Comparison of ENCODE assay signal across 1 cellular context in the genomic region with DNA sequence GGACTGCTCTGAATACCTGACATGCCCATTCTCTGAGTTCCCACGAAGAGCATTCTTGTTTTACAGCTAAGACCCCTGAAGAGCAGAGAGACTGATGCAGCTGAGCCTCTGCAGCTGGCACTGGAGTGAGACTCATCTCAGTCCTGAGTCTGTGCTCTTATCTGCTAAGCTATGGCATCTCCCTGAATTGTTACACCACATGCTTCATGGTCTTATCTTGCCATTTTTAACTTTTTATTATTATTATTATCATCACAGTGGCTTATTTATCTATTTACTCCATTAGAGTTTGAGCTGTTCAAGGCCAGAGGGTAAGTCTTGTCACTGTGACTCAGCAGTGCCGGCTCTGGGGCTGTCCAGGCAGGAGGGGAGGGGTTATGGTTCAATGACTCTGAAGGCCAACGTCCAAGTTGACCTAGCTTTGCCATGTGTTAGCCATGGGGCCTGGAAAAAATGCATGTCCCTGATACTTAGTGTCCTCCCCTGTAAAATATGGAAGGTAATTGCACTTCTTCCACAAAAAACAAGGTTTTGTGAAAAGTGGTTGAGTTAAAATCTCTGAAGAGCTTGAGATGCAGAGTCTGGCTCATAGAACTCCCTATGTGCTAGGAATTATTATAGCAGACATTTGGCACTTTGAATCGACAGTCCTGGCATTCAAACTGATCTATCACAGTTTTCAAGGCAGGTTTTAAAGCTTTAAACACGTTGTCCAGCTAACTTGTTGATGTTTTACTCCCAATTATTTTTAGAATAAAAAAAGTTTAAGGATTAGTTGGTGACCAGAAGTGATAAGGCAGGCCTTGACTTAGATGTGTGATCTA.
TF ChIP-seq lines count a peak whose summit lies in the region.

No MANE protein-coding gene starts in this region.

TF ChIP-seq in HepG2, 621 proteins besides CTCF, POLR2A, EP300 and RAD21 (continued from another document and continues in another):
- TF ChIP-seq, protein P1, sequence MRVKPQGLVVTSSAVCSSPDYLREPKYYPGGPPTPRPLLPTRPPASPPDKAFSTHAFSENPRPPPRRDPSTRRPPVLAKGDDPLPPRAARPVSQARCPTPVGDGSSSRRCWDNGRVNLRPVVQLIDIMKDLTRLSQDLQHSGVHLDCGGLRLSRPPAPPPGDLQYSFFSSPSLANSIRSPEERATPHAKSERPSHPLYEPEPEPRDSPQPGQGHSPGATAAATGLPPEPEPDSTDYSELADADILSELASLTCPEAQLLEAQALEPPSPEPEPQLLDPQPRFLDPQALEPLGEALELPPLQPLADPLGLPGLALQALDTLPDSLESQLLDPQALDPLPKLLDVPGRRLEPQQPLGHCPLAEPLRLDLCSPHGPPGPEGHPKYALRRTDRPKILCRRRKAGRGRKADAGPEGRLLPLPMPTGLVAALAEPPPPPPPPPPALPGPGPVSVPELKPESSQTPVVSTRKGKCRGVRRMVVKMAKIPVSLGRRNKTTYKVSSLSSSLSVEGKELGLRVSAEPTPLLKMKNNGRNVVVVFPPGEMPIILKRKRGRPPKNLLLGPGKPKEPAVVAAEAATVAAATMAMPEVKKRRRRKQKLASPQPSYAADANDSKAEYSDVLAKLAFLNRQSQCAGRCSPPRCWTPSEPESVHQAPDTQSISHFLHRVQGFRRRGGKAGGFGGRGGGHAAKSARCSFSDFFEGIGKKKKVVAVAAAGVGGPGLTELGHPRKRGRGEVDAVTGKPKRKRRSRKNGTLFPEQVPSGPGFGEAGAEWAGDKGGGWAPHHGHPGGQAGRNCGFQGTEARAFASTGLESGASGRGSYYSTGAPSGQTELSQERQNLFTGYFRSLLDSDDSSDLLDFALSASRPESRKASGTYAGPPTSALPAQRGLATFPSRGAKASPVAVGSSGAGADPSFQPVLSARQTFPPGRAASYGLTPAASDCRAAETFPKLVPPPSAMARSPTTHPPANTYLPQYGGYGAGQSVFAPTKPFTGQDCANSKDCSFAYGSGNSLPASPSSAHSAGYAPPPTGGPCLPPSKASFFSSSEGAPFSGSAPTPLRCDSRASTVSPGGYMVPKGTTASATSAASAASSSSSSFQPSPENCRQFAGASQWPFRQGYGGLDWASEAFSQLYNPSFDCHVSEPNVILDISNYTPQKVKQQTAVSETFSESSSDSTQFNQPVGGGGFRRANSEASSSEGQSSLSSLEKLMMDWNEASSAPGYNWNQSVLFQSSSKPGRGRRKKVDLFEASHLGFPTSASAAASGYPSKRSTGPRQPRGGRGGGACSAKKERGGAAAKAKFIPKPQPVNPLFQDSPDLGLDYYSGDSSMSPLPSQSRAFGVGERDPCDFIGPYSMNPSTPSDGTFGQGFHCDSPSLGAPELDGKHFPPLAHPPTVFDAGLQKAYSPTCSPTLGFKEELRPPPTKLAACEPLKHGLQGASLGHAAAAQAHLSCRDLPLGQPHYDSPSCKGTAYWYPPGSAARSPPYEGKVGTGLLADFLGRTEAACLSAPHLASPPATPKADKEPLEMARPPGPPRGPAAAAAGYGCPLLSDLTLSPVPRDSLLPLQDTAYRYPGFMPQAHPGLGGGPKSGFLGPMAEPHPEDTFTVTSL (CRISPR knock-in tag; IDR thresholded peaks at IDR 0.05; ENCODE audit: borderline replicate concordance), result peak; percentile 97
- TF ChIP-seq ONECUT2 (CRISPR knock-in tag; IDR thresholded peaks at IDR 0.05), result no peak
- TF ChIP-seq HDAC2 (CRISPR knock-in tag; IDR thresholded peaks at IDR 0.05), result peak; percentile 79
- TF ChIP-seq, protein P2, sequence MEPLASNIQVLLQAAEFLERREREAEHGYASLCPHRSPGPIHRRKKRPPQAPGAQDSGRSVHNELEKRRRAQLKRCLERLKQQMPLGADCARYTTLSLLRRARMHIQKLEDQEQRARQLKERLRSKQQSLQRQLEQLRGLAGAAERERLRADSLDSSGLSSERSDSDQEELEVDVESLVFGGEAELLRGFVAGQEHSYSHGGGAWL (CRISPR knock-in tag; IDR thresholded peaks at IDR 0.05), result no peak
- TF ChIP-seq, protein P3, sequence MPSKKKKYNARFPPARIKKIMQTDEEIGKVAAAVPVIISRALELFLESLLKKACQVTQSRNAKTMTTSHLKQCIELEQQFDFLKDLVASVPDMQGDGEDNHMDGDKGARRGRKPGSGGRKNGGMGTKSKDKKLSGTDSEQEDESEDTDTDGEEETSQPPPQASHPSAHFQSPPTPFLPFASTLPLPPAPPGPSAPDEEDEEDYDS (CRISPR knock-in tag; IDR thresholded peaks at IDR 0.05), result peak; percentile 65
- TF ChIP-seq, protein P4, sequence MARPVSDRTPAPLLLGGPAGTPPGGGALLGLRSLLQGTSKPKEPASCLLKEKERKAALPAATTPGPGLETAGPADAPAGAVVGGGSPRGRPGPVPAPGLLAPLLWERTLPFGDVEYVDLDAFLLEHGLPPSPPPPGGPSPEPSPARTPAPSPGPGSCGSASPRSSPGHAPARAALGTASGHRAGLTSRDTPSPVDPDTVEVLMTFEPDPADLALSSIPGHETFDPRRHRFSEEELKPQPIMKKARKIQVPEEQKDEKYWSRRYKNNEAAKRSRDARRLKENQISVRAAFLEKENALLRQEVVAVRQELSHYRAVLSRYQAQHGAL (CRISPR knock-in tag; IDR thresholded peaks at IDR 0.05; ENCODE audit: not compliant biosample characterization), result no peak
- peak; percentile 57; the same call in 1 of the 2 replicates for TF ChIP-seq NKX3-1 (CRISPR knock-in tag; IDR thresholded peaks at IDR 0.05)
- TF ChIP-seq, protein P5, sequence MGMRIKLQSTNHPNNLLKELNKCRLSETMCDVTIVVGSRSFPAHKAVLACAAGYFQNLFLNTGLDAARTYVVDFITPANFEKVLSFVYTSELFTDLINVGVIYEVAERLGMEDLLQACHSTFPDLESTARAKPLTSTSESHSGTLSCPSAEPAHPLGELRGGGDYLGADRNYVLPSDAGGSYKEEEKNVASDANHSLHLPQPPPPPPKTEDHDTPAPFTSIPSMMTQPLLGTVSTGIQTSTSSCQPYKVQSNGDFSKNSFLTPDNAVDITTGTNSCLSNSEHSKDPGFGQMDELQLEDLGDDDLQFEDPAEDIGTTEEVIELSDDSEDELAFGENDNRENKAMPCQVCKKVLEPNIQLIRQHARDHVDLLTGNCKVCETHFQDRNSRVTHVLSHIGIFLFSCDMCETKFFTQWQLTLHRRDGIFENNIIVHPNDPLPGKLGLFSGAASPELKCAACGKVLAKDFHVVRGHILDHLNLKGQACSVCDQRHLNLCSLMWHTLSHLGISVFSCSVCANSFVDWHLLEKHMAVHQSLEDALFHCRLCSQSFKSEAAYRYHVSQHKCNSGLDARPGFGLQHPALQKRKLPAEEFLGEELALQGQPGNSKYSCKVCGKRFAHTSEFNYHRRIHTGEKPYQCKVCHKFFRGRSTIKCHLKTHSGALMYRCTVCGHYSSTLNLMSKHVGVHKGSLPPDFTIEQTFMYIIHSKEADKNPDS (CRISPR knock-in tag; IDR thresholded peaks at IDR 0.05), result no peak
- TF ChIP-seq ZNF841 (CRISPR knock-in tag; IDR thresholded peaks at IDR 0.05; ENCODE audit: borderline replicate concordance), result no peak
- TF ChIP-seq ZFY (CRISPR knock-in tag; IDR thresholded peaks at IDR 0.05), result peak; percentile 86
- no peak for TF ChIP-seq ZZZ3 (CRISPR knock-in tag; IDR thresholded peaks at IDR 0.05; ENCODE audit: borderline replicate concordance)
- no peak for TF ChIP-seq SMARCE1 (IDR thresholded peaks at IDR 0.05; ENCODE audit: borderline replicate concordance)
- TF ChIP-seq MIER2 (CRISPR knock-in tag; IDR thresholded peaks at IDR 0.05), result no peak
- no peak for TF ChIP-seq GTF2F1 (IDR thresholded peaks at IDR 0.05; ENCODE audit: low read length)
- no peak for TF ChIP-seq ISX (CRISPR knock-in tag; conservative IDR thresholded peaks at IDR 0.05)
- 0 out of 2 replicates have a peak, but pooled peaks have one; percentile 25 for TF ChIP-seq ZNF564 (CRISPR knock-in tag; IDR thresholded peaks at IDR 0.05)
- TF ChIP-seq TSC22D2 (CRISPR knock-in tag; IDR thresholded peaks at IDR 0.05; ENCODE audit: borderline replicate concordance), result peak; percentile 58; the same call in 1 of the 2 replicates
- TF ChIP-seq ELF1 (CRISPR knock-in tag; IDR thresholded peaks at IDR 0.05), result no peak
- no peak for TF ChIP-seq PRPF4 (IDR thresholded peaks at IDR 0.05; ENCODE audit: low read depth, low read length, poor library complexity, severe bottlenecking)
- no peak for TF ChIP-seq EZH2 (conservative IDR thresholded peaks at IDR 0.05; ENCODE audit: low read depth, low read length)
- TF ChIP-seq MYC (CRISPR knock-in tag; IDR thresholded peaks at IDR 0.05; ENCODE audit: borderline replicate concordance), result peak; percentile 91
- TF ChIP-seq ZNF589 (CRISPR knock-in tag; conservative IDR thresholded peaks at IDR 0.05), result no peak
- peak; percentile 67; the same call in 1 of the 2 replicates for TF ChIP-seq YEATS4 (CRISPR knock-in tag; IDR thresholded peaks at IDR 0.05; ENCODE audit: borderline replicate concordance)
- peak; percentile 42; the same call in 1 of the 2 replicates for TF ChIP-seq KDM5A (IDR thresholded peaks at IDR 0.05; ENCODE audit: borderline replicate concordance, low read length)
- TF ChIP-seq THYN1 (CRISPR knock-in tag; IDR thresholded peaks at IDR 0.05; ENCODE audit: borderline replicate concordance, low read depth), result no peak
- TF ChIP-seq CBFB (CRISPR knock-in tag; IDR thresholded peaks at IDR 0.05), result no peak
- TF ChIP-seq ELF4 (CRISPR knock-in tag; IDR thresholded peaks at IDR 0.05; ENCODE audit: borderline replicate concordance), result peak; percentile 59; the same call in 1 of the 2 replicates
- no peak for TF ChIP-seq CBX2 (IDR thresholded peaks at IDR 0.05; ENCODE audit: low read depth, low read length)
- TF ChIP-seq CBX2 (CRISPR knock-in tag; IDR thresholded peaks at IDR 0.05; ENCODE audit: low read depth), result no peak
- no peak for TF ChIP-seq TP53 (CRISPR knock-in tag; conservative IDR thresholded peaks at IDR 0.05)
- peak; percentile 80 for TF ChIP-seq MIXL1 (CRISPR knock-in tag; IDR thresholded peaks at IDR 0.05)
- TF ChIP-seq FOXA3 (CRISPR knock-in tag; IDR thresholded peaks at IDR 0.05), result peak; percentile 82
- TF ChIP-seq ARNTL (CRISPR knock-in tag; IDR thresholded peaks at IDR 0.05), result peak; percentile 57; the same call in 1 of the 2 replicates
- TF ChIP-seq, protein P6, sequence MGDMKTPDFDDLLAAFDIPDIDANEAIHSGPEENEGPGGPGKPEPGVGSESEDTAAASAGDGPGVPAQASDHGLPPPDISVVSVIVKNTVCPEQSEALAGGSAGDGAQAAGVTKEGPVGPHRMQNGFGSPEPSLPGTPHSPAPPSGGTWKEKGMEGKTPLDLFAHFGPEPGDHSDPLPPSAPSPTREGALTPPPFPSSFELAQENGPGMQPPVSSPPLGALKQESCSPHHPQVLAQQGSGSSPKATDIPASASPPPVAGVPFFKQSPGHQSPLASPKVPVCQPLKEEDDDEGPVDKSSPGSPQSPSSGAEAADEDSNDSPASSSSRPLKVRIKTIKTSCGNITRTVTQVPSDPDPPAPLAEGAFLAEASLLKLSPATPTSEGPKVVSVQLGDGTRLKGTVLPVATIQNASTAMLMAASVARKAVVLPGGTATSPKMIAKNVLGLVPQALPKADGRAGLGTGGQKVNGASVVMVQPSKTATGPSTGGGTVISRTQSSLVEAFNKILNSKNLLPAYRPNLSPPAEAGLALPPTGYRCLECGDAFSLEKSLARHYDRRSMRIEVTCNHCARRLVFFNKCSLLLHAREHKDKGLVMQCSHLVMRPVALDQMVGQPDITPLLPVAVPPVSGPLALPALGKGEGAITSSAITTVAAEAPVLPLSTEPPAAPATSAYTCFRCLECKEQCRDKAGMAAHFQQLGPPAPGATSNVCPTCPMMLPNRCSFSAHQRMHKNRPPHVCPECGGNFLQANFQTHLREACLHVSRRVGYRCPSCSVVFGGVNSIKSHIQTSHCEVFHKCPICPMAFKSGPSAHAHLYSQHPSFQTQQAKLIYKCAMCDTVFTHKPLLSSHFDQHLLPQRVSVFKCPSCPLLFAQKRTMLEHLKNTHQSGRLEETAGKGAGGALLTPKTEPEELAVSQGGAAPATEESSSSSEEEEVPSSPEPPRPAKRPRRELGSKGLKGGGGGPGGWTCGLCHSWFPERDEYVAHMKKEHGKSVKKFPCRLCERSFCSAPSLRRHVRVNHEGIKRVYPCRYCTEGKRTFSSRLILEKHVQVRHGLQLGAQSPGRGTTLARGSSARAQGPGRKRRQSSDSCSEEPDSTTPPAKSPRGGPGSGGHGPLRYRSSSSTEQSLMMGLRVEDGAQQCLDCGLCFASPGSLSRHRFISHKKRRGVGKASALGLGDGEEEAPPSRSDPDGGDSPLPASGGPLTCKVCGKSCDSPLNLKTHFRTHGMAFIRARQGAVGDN (CRISPR knock-in tag; IDR thresholded peaks at IDR 0.05), result peak; percentile 58; the same call in 1 of the 2 replicates
- TF ChIP-seq ZNF251 (CRISPR knock-in tag; IDR thresholded peaks at IDR 0.05), result no peak
- TF ChIP-seq, protein P7, sequence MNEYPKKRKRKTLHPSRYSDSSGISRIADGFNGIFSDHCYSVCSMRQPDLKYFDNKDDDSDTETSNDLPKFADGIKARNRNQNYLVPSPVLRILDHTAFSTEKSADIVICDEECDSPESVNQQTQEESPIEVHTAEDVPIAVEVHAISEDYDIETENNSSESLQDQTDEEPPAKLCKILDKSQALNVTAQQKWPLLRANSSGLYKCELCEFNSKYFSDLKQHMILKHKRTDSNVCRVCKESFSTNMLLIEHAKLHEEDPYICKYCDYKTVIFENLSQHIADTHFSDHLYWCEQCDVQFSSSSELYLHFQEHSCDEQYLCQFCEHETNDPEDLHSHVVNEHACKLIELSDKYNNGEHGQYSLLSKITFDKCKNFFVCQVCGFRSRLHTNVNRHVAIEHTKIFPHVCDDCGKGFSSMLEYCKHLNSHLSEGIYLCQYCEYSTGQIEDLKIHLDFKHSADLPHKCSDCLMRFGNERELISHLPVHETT (CRISPR knock-in tag; conservative IDR thresholded peaks at IDR 0.05), result no peak
- TF ChIP-seq, protein P8, sequence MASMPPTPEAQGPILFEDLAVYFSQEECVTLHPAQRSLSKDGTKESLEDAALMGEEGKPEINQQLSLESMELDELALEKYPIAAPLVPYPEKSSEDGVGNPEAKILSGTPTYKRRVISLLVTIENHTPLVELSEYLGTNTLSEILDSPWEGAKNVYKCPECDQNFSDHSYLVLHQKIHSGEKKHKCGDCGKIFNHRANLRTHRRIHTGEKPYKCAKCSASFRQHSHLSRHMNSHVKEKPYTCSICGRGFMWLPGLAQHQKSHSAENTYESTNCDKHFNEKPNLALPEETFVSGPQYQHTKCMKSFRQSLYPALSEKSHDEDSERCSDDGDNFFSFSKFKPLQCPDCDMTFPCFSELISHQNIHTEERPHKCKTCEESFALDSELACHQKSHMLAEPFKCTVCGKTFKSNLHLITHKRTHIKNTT (CRISPR knock-in tag; IDR thresholded peaks at IDR 0.05), result no peak
- TF ChIP-seq, protein P9, sequence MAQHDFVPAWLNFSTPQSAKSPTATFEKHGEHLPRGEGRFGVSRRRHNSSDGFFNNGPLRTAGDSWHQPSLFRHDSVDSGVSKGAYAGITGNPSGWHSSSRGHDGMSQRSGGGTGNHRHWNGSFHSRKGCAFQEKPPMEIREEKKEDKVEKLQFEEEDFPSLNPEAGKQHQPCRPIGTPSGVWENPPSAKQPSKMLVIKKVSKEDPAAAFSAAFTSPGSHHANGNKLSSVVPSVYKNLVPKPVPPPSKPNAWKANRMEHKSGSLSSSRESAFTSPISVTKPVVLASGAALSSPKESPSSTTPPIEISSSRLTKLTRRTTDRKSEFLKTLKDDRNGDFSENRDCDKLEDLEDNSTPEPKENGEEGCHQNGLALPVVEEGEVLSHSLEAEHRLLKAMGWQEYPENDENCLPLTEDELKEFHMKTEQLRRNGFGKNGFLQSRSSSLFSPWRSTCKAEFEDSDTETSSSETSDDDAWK (CRISPR knock-in tag; IDR thresholded peaks at IDR 0.05), result no peak
- no peak for TF ChIP-seq RFX1 (IDR thresholded peaks at IDR 0.05)
- TF ChIP-seq, protein P10, sequence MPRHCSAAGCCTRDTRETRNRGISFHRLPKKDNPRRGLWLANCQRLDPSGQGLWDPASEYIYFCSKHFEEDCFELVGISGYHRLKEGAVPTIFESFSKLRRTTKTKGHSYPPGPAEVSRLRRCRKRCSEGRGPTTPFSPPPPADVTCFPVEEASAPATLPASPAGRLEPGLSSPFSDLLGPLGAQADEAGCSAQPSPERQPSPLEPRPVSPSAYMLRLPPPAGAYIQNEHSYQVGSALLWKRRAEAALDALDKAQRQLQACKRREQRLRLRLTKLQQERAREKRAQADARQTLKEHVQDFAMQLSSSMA (CRISPR knock-in tag; IDR thresholded peaks at IDR 0.05), result no peak
- TF ChIP-seq ZNF33A (CRISPR knock-in tag; IDR thresholded peaks at IDR 0.05; ENCODE audit: borderline replicate concordance), result no peak
- TF ChIP-seq HDAC1 (CRISPR knock-in tag; IDR thresholded peaks at IDR 0.05), result peak; percentile 54
